In the genomic region with DNA sequence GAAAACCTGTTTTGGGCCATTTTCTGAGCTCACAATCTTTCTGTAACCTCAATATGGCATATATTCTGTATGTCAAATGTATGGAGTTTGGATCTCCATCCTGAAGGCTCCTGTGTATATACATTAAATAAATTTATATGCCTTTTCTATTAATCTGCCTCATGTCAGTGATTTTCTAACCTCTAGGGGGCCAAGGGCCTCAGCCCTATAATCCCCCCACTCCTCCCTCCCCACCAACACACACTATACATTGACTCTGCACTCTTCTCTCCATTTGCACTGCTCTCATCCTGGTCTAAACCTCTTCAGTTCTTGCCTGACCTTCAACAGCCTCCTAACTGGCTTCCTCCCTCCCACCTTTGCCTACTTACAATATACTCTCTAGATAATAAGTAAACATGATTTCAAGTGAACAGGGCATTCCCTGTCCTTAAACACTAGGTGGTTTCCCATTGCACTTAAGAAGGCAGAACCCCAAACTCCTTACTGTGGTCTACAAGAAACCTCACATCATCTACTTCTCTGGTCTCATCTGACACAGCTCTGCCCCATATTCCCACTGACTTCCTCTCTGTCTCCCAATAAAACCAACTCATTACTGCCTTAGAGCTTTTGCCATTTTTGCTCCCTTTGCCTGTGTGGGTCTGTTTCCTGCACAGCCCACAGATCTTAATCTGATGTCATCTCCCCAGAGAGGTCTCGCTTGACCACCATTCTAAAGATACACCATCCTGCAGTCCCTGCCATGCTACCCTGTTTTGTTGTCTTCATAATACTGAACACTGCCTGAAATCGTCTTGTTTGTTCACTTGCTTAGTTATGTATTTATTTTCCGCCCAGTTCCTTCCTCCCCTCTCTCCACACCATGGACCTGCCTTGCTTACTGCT, we compare ENCODE assay signal across 10 cellular contexts.
DNase-seq lines count a peak whose midpoint lies in the region; ATAC-seq and TF ChIP-seq lines count a peak whose summit lies in the region.
"Had no signal": no experiment of that assay in that cellular context is flagged by ENCODE, and none has a peak within 500 bp of the region (broad histone marks: within the 10 kb centered on the region; RNA-seq: fewer than 3 reads in every experiment).

No MANE protein-coding gene starts in this region.

- TF ChIP-seq POLR2A in NB4 (IDR thresholded peaks at IDR 0.05; ENCODE audit: extremely low read depth, insufficient read length) (no peak), breast epithelium (IDR thresholded peaks at IDR 0.05) (no peak)

- H3K9me3 ChIP-seq in CD4-positive, alpha-beta T cell (ENCODE audit: control insufficient read depth, low read length), result no peaks in the 10 kb centered on the region
- H3K9me3 ChIP-seq in breast epithelium (peaks cover 0 to 8% of the 10 kb centered on the region in 2 donors), mucosa of descending colon (peaks cover 7% of the 10 kb centered on the region)
- H3K9me3 ChIP-seq: HAP-1 had no signal

- CTCF ChIA-PET in CD4-positive, alpha-beta T cell (lab: Charles Lee), result no interaction called here

- no peak overlapping the region for H3K27ac ChIP-seq in CD4-positive, alpha-beta T cell (ENCODE audit: low read depth, low read length)
- H3K27ac ChIP-seq in breast epithelium, result no peak overlapping the region

- H3K4me1 ChIP-seq in breast epithelium (no peaks in the 10 kb centered on the region), mucosa of descending colon (ENCODE audit: low read depth) (no peaks in the 10 kb centered on the region)

- H3K4me3 ChIP-seq in NB4 (ENCODE audit: low read depth, low read length), result no peak overlapping the region
- H3K4me3 ChIP-seq in breast epithelium, result no peak overlapping the region
- H3K4me3 ChIP-seq in mucosa of descending colon, result no peak overlapping the region
- H3K4me3 ChIP-seq: HAP-1 had no signal

- H3K27me3 ChIP-seq in CD4-positive, alpha-beta T cell (ENCODE audit: control insufficient read depth, insufficient read depth, low read length), result no peaks in the 10 kb centered on the region
- H3K27me3 ChIP-seq in breast epithelium, result no peaks in the 10 kb centered on the region

- ATAC-seq in GM18498 (IDR thresholded peaks at IDR 0.05; ENCODE audit: unreplicated experiment) (peak; percentile 66), GM19467 (IDR thresholded peaks at IDR 0.05; ENCODE audit: unreplicated experiment) (peak; percentile 74), HG02973 (IDR thresholded peaks at IDR 0.05; ENCODE audit: unreplicated experiment) (peak; percentile 84), mucosa of descending colon (no peak)
- ATAC-seq in CD4-positive, alpha-beta T cell (ENCODE audit: poor library complexity), result no peak

- H3K36me3 Mint-ChIP-seq in CD4-positive, alpha-beta T cell (ENCODE audit: low read depth), result no peaks in the 10 kb centered on the region

- H3K9me3 Mint-ChIP-seq in CD4-positive, alpha-beta T cell, result peaks cover 9% of the 10 kb centered on the region

- H3K27ac Mint-ChIP-seq in CD4-positive, alpha-beta T cell, result no peak overlapping the region
- H3K27ac Mint-ChIP-seq: IgD-negative memory B cell had no signal

- POLR2A ChIA-PET in CD4-positive, alpha-beta T cell (lab: Charles Lee), result no interaction called here

- DNase-seq in NB4 (ENCODE audit: low read depth) (peak; percentile 36), breast epithelium (ENCODE audit: low spot score in 2 of 2) (no peak), mucosa of descending colon (no peak)
- no peak for DNase-seq in CD4-positive, alpha-beta T cell
- no peak for DNase-seq in activated T-cell treated with anti-CD3 and anti-CD28 coated beads, Interleukin-2, amount 50 U/mL, for 48 hours

- H3K27me3 Mint-ChIP-seq in CD4-positive, alpha-beta T cell, result peaks cover 36% of the 10 kb centered on the region

- no peak overlapping the region for H3K4me3 Mint-ChIP-seq in CD4-positive, alpha-beta T cell
- H3K4me3 Mint-ChIP-seq: IgD-negative memory B cell had no signal

- intact Hi-C loops in CD4-positive, alpha-beta T cell (cut with DNase I, micrococcal nuclease), result no loop called here
- intact Hi-C loops in breast epithelium (cut with DNase I; ENCODE audit: low total_unique reads), result no loop called here
- intact Hi-C loops in mucosa of descending colon (cut with DNase I, micrococcal nuclease), result no loop called here

- no peaks in the 10 kb centered on the region for H3K4me1 Mint-ChIP-seq in CD4-positive, alpha-beta T cell (ENCODE audit: low read depth)
- H3K4me1 Mint-ChIP-seq: IgD-negative memory B cell had no signal

- no peaks in the 10 kb centered on the region for H3K36me3 ChIP-seq in breast epithelium
- H3K36me3 ChIP-seq in mucosa of descending colon (ENCODE audit: low read depth), result no peaks in the 10 kb centered on the region
- H3K36me3 ChIP-seq: HAP-1 had no signal

- TF ChIP-seq CTCF in NB4 (IDR thresholded peaks at IDR 0.05; ENCODE audit: low read depth, low read length) (no peak), breast epithelium (IDR thresholded peaks at IDR 0.05) (no peak), mucosa of descending colon (IDR thresholded peaks at IDR 0.05) (no peak)
- no peak for TF ChIP-seq CTCF in CD4-positive, alpha-beta T cell (IDR thresholded peaks at IDR 0.05)

Comparison
In these comparisons a context has a peak if more than half of its experiments do, and no peak if none do; other contexts are left out.
1. ATAC-seq: peak in GM18498 (single experiment), GM19467 (single experiment) and HG02973 (single experiment); none in CD4-positive, alpha-beta T cell (single experiment) and mucosa of descending colon (single experiment).